In the genomic region with DNA sequence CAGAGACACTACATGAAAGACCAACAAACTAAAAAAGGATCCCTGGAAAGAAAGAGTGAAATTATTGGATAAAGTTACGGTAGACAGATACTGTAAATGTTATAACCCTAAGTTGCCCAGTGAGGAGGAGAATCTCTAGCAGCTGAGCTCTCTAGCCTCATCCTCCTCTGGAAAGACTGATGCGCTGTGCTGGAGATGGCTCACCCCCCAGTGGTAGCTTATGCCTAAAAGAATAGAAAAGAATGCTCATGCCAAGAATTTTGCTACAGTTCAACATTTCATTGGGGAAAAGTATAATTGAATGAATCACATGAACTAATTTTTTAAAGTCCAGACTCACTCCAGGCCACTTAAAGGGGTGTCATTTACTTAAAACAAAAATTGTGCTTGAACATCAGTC, we compare ENCODE assay signal across 28 cellular contexts.
"Had no signal": no experiment of that assay in that cellular context is flagged by ENCODE, and none has a peak within 500 bp of the region (broad histone marks: within the 10 kb centered on the region; RNA-seq: fewer than 3 reads in every experiment).

No MANE protein-coding gene starts in this region.

- H3K27me3 ChIP-seq: brain microvascular endothelial cell, cardiac muscle cell had no signal

- H3K4me3 ChIP-seq: cardiac muscle cell had no signal

- FAIRE-seq: TTC549 had no signal

- DNase-seq: activated CD4-positive, alpha-beta memory T cell treated with anti-CD3 and anti-CD28 coated beads, Interleukin-2, amount 10 ng/mL, durations not matched to agents 7 days and 5 days; activated CD4-positive, alpha-beta T cell treated with anti-CD3 and anti-CD28 coated beads, Interleukin-2, amount 10 ng/mL, durations not matched to agents 7 days and 5 days; activated CD4-positive, CD25-positive, alpha-beta regulatory T cell; activated gamma-delta T cell; activated naive CD4-positive, alpha-beta T cell treated with anti-CD3 and anti-CD28 coated beads for 36 hours; activated naive CD8-positive, alpha-beta T cell treated with anti-CD3 and anti-CD28 coated beads for 36 hours; activated T-cell treated with anti-CD3 and anti-CD28 coated beads for 4 hours; activated T-cell treated with anti-CD3 and anti-CD28 coated beads, Interleukin-2, amount 50 U/mL, for 48 hours; brain microvascular endothelial cell; Karpas-422; MM.1S; NCI-H1105; NCI-H1436; NCI-H187; NCI-H2081; NCI-H2227 treated with DMSO at 0.1 percent for 48 hours; NCI-H69; NK-92 treated with Interleukin-12 subunit alpha and Interleukin-12 subunit beta, amount 100 ng/mL, for 24 hours; OCI-M1; SHP77 treated with DMSO at 0.1 percent for 48 hours; T-cell; T-helper 2 cell; T1000 had no signal

- H3K27ac ChIP-seq: brain microvascular endothelial cell, cardiac muscle cell, VCaP had no signal

- H3K36me3 ChIP-seq: brain microvascular endothelial cell, cardiac muscle cell had no signal

- ATAC-seq: activated T-helper 17 cell treated with anti-CD3 and anti-CD28 coated beads, Interleukin-2, amount 50 U/mL, for 72 hours; Panc1; T-cell had no signal
